In genomic region chr15:35013370-35013769, GRCh38 we compare ENCODE assay signal across 1 cellular context.
TF ChIP-seq lines count a peak whose summit lies in the region.

No MANE protein-coding gene starts in this region.

TF ChIP-seq in H1, 55 proteins besides CTCF, POLR2A, EP300 and RAD21:
- TF ChIP-seq RXRA (IDR thresholded peaks at IDR 0.05; ENCODE audit: insufficient read depth, low read depth, low read length) (no peak), RBBP5 (IDR thresholded peaks at IDR 0.05; ENCODE audit: borderline replicate concordance, low read depth, low read length) (no peak), KDM1A (IDR thresholded peaks at IDR 0.05; ENCODE audit: borderline replicate concordance, low read length) (no peak), TBP (IDR thresholded peaks at IDR 0.05; ENCODE audit: low read depth, low read length) (no peak), HDAC6 (IDR thresholded peaks at IDR 0.05; ENCODE audit: low read depth, low read length) (no peak), CREB1 (IDR thresholded peaks at IDR 0.05) (no peak), SIRT6 (IDR thresholded peaks at IDR 0.05; ENCODE audit: low read length) (no peak), SP4 (IDR thresholded peaks at IDR 0.05; ENCODE audit: low read length) (no peak), YY1 (IDR thresholded peaks at IDR 0.05; ENCODE audit: low read depth, low read length) (no peak), MAX (IDR thresholded peaks at IDR 0.05) (no peak), RNF2 (IDR thresholded peaks at IDR 0.05; ENCODE audit: borderline replicate concordance, low read depth, low read length, missing control alignments, poor library complexity, severe bottlenecking) (no peak), SUZ12 (IDR thresholded peaks at IDR 0.05; ENCODE audit: low read length) (no peak), NRF1 (IDR thresholded peaks at IDR 0.05; ENCODE audit: low read depth, low read length) (no peak), CBX5 (IDR thresholded peaks at IDR 0.05; ENCODE audit: low read depth, low read length) (no peak), EGR1 (IDR thresholded peaks at IDR 0.05; ENCODE audit: borderline replicate concordance, low read depth, low read length) (no peak), POLR2AphosphoS5 (IDR thresholded peaks at IDR 0.05; ENCODE audit: low read depth, low read length) (no peak), NANOG (IDR thresholded peaks at IDR 0.05; ENCODE audit: insufficient read depth, low read depth, low read length, poor library complexity, severe bottlenecking) (no peak), TAF7 (optimal IDR thresholded peaks at IDR 0.05; ENCODE audit: borderline replicate concordance, low read depth, low read length) (no peak)
